19 cellular contexts compared by ENCODE assay signal in genomic region chr13:28355046-28355821, GRCh38.
DNase-seq lines count a peak whose midpoint lies in the region; ATAC-seq and TF ChIP-seq lines count a peak whose summit lies in the region.
"Had no signal": no experiment of that assay in that cellular context is flagged by ENCODE, and none has a peak within 500 bp of the region (broad histone marks: within the 10 kb centered on the region; RNA-seq: fewer than 3 reads in every experiment).

No MANE protein-coding gene starts in this region.

- no peak for DNase-seq in T-helper 2 cell treated with Interferon-gamma antibody and Interleukin-4, amounts not matched to agents 5 μg/mL and 100 μg/mL, for 36 hours (ENCODE audit: low spot score)
- DNase-seq in T-helper 2 cell = no peak
- DNase-seq in Jurkat, Clone E6-1 (ENCODE audit: low read depth, low spot score) = no peak
- DNase-seq in chondrocyte (ENCODE audit: low spot score) = no peak
- no peak for DNase-seq in nephron progenitor cell
- DNase-seq in RPMI8226 = no peak
- DNase-seq in SHP77 (lab: John Stamatoyannopoulos, UW) = no peak
- DNase-seq: CD4-positive, alpha-beta memory T cell; mammary epithelial cell; MG63; NCI-H1930; NCI-H524 treated with DMSO at 0.1 percent for 48 hours; nucleus accumbens; stimulated activated CD4-positive, alpha-beta T cell treated with anti-CD3 and anti-CD28 coated beads, Interleukin-4, amount 100 ng/mL, for 1 hour; stimulated activated CD8-positive, alpha-beta memory T cell treated with anti-CD3 and anti-CD28 coated beads, Interleukin-4, amount 100 ng/mL, for 48 hours; transverse colon had no signal

- ATAC-seq in HG02938 (IDR thresholded peaks at IDR 0.05; ENCODE audit: unreplicated experiment) = no peak
- ATAC-seq: sciatic nerve had no signal

- peaks cover 1% of the 10 kb centered on the region for H3K36me3 Mint-ChIP-seq in T-helper 2 cell treated with Interferon-gamma antibody and Interleukin-4, amounts not matched to agents 5 μg/mL and 100 μg/mL, for 36 hours (ENCODE audit: low read depth)
- H3K36me3 Mint-ChIP-seq in chondrocyte (ENCODE audit: low read depth) (no peaks in the 10 kb centered on the region), nephron progenitor cell (ENCODE audit: low read depth) (peaks cover 5% of the 10 kb centered on the region)
- H3K36me3 Mint-ChIP-seq: CD4-positive, alpha-beta memory T cell had no signal

- H3K27me3 Mint-ChIP-seq in T-helper 2 cell treated with Interferon-gamma antibody and Interleukin-4, amounts not matched to agents 5 μg/mL and 100 μg/mL, for 36 hours (ENCODE audit: low read depth) = peaks cover under 1% of the 10 kb centered on the region
- H3K27me3 Mint-ChIP-seq in chondrocyte (ENCODE audit: low read depth) (no peaks in the 10 kb centered on the region), nephron progenitor cell (ENCODE audit: low read depth, poor library complexity) (peaks cover 7% of the 10 kb centered on the region)

- peaks cover 14% of the 10 kb centered on the region for H3K9me3 Mint-ChIP-seq in T-helper 2 cell treated with Interferon-gamma antibody and Interleukin-4, amounts not matched to agents 5 μg/mL and 100 μg/mL, for 36 hours
- no peaks in the 10 kb centered on the region for H3K9me3 Mint-ChIP-seq in chondrocyte (ENCODE audit: low read depth)
- peaks cover 9% of the 10 kb centered on the region for H3K9me3 Mint-ChIP-seq in nephron progenitor cell

- TF ChIP-seq CTCF in chondrocyte (IDR thresholded peaks at IDR 0.05) (no peak), nephron progenitor cell (IDR thresholded peaks at IDR 0.05) (no peak)

- H3K4me3 ChIP-seq in Jurkat, Clone E6-1 (ENCODE audit: low read length) = peak overlapping the region; percentile 9; the same call in 1 of the 2 replicates
- H3K4me3 ChIP-seq: MG63, SK-N-MC, transverse colon had no signal

- peak overlapping the region; percentile 56 for H3K27ac Mint-ChIP-seq in T-helper 2 cell treated with Interferon-gamma antibody and Interleukin-4, amounts not matched to agents 5 μg/mL and 100 μg/mL, for 36 hours
- H3K27ac Mint-ChIP-seq in chondrocyte (ENCODE audit: unreplicated experiment) (peak overlapping the region; percentile 88), nephron progenitor cell (peak overlapping the region; percentile 92)
- H3K27ac Mint-ChIP-seq: CD4-positive, alpha-beta memory T cell had no signal

- peak overlapping the region; percentile 53 for H3K4me3 Mint-ChIP-seq in T-helper 2 cell treated with Interferon-gamma antibody and Interleukin-4, amounts not matched to agents 5 μg/mL and 100 μg/mL, for 36 hours
- no peak overlapping the region for H3K4me3 Mint-ChIP-seq in chondrocyte (ENCODE audit: unreplicated experiment)
- H3K4me3 Mint-ChIP-seq in nephron progenitor cell = peak overlapping the region; percentile 22
- H3K4me3 Mint-ChIP-seq: CD4-positive, alpha-beta memory T cell had no signal

- H3K4me1 Mint-ChIP-seq in T-helper 2 cell treated with Interferon-gamma antibody and Interleukin-4, amounts not matched to agents 5 μg/mL and 100 μg/mL, for 36 hours (ENCODE audit: low read depth) = peaks cover 37% of the 10 kb centered on the region
- H3K4me1 Mint-ChIP-seq in chondrocyte (ENCODE audit: low read depth) (peaks cover 36% of the 10 kb centered on the region), nephron progenitor cell (peaks cover 53% of the 10 kb centered on the region)
